In genomic region chr17:15944720-15945492, GRCh38 we compare ENCODE assay signal across 8 cellular contexts. TPM values are rescaled to one million over a fixed set of nuclear protein-coding genes. Genes with fewer than 3 reads are reported as not detected.
DNase-seq lines count a peak whose midpoint lies in the region; ATAC-seq and TF ChIP-seq lines count a peak whose summit lies in the region.

Gene ADORA2B (plus strand): TSS chr17:15945130. CDS start chr17:15945249, 119 bp downstream.

- intact Hi-C loops in activated CD4-positive, alpha-beta T cell treated with anti-CD3 and anti-CD28 coated beads for 36 hours (cut with DNase I, micrococcal nuclease): loop anchor here (1.0 to 5.0 kb wide), 5 partner anchors 14 to 472 kb away; partner anchors contain the start of genes TTC19 (in 2 of the 2), ZSWIM7 (in 2 of the 2) and TRPV2 (in 1 of the 2)

- ATAC-seq in GM19463 (IDR thresholded peaks at IDR 0.05; ENCODE audit: unreplicated experiment): peak; percentile 60
- ATAC-seq in activated CD4-positive, alpha-beta T cell treated with anti-CD3 and anti-CD28 coated beads for 36 hours: peak; percentile 80

- no peaks in the 10 kb centered on the region for H3K9me3 Mint-ChIP-seq in activated CD4-positive, alpha-beta T cell treated with anti-CD3 and anti-CD28 coated beads for 36 hours (ENCODE audit: low read depth)

- TF ChIP-seq RAD21 in liver (IDR thresholded peaks at IDR 0.05): peak in 1 of 2 donors; percentile 39

- H3K27ac ChIP-seq in duodenal mucosa (ENCODE audit: low read depth, low read length): peak within 1 kb of the TSS; percentile 10
- H3K27ac ChIP-seq in liver (ENCODE audit: low read depth in 1 of 2, low read length in 2 of 2): peak within 1 kb of the TSS in 1 of 2 donors; percentile 12

- peak within 1 kb of the TSS; percentile 52 for H3K27ac Mint-ChIP-seq in activated CD4-positive, alpha-beta T cell treated with anti-CD3 and anti-CD28 coated beads for 36 hours

- 1% methylated on average over 90 of the region's 90 CpGs for WGBS in liver

- H3K9me3 ChIP-seq in BE2C: no peaks in the 10 kb centered on the region
- H3K9me3 ChIP-seq in duodenal mucosa (ENCODE audit: control insufficient read depth in 1 of 2, low read length in 2 of 2): no peaks in the 10 kb centered on the region
- H3K9me3 ChIP-seq in liver (ENCODE audit: control insufficient read depth in 4 of 4, low read length in 3 of 4): no peaks in the 10 kb centered on the region

- H3K4me3 ChIP-seq in BE2C (ENCODE audit: low read depth, low read length) (peak within 1 kb of the TSS; percentile 53), duodenal mucosa (ENCODE audit: low read depth in 1 of 2, low read length in 2 of 2) (peak within 1 kb of the TSS; percentile 76 to 86), liver (ENCODE audit: low read depth in 1 of 3, low read length in 3 of 3) (peak within 1 kb of the TSS; percentile 49 to 67 (median 62))

- peaks cover 42% of the 10 kb centered on the region for H3K27me3 Mint-ChIP-seq in activated CD4-positive, alpha-beta T cell treated with anti-CD3 and anti-CD28 coated beads for 36 hours

- H3K36me3 ChIP-seq in BE2C (no peaks in the 10 kb centered on the region), duodenal mucosa (ENCODE audit: control insufficient read depth in 1 of 2, insufficient read depth in 2 of 2, low read length in 2 of 2) (no peaks in the 10 kb centered on the region), liver (ENCODE audit: control insufficient read depth in 4 of 4, insufficient read depth in 3 of 4, low read depth in 1 of 4, low read length in 3 of 4) (no peaks in the 10 kb centered on the region)

- CTCF ChIA-PET in activated CD4-positive, alpha-beta T cell treated with anti-CD3 and anti-CD28 coated beads for 36 hours (lab: Charles Lee): interaction anchor here (0.6 to 2.9 kb wide), 7 partner anchors 10 to 68 kb away, joined by 3 to 12 read pairs (median 3); partner anchors contain the start of genes TTC19 and ZSWIM7

- H3K4me1 ChIP-seq in BE2C: no peaks in the 10 kb centered on the region
- peaks cover 4 to 8% of the 10 kb centered on the region in 2 donors for H3K4me1 ChIP-seq in duodenal mucosa (ENCODE audit: control insufficient read depth in 1 of 2, insufficient read depth in 2 of 2, low read length in 2 of 2)
- H3K4me1 ChIP-seq in liver (ENCODE audit: control insufficient read depth in 4 of 4, insufficient read depth in 4 of 4, low read length in 3 of 4): peaks cover 8 to 16% (median 14%) of the 10 kb centered on the region in 4 donors

- DNase-seq in BE2C: peak; percentile 68
- peak; percentile 57 for DNase-seq in NCI-H1105 (lab: John Stamatoyannopoulos, UW)
- peak; percentile 77 for DNase-seq in activated CD4-positive, alpha-beta T cell treated with anti-CD3 and anti-CD28 coated beads for 36 hours
- DNase-seq in stimulated activated CD4-positive, alpha-beta T cell treated with anti-CD3 and anti-CD28 coated beads, Interleukin-4, amount 100 ng/mL, for 48 hours (ENCODE audit: low read depth in 2 of 2): peak; percentile 46
- DNase-seq in cortex of kidney (lab: John Stamatoyannopoulos, UW): no peak

- H3K9ac ChIP-seq in duodenal mucosa (ENCODE audit: low read depth in 1 of 2, low read length in 2 of 2) (peak within 1 kb of the TSS; percentile 32 to 38), liver (ENCODE audit: low read depth in 1 of 2, low read length in 2 of 2) (no peak within 1 kb of the TSS)

- TF ChIP-seq CTCF in BE2C (IDR thresholded peaks at IDR 0.05; ENCODE audit: low read depth, low read length): peak; percentile 43
- peak; percentile 31 for TF ChIP-seq CTCF in liver (IDR thresholded peaks at IDR 0.05; ENCODE audit: low read depth, low read length, missing input control)

- peak within 1 kb of the TSS; percentile 72 for H3K4me3 Mint-ChIP-seq in activated CD4-positive, alpha-beta T cell treated with anti-CD3 and anti-CD28 coated beads for 36 hours

- POLR2A ChIA-PET in activated CD4-positive, alpha-beta T cell treated with anti-CD3 and anti-CD28 coated beads for 36 hours (lab: Charles Lee): no interaction called here

- H3K4me1 Mint-ChIP-seq in activated CD4-positive, alpha-beta T cell treated with anti-CD3 and anti-CD28 coated beads for 36 hours: peaks cover 13% of the 10 kb centered on the region

- no peaks in the 10 kb centered on the region for H3K36me3 Mint-ChIP-seq in activated CD4-positive, alpha-beta T cell treated with anti-CD3 and anti-CD28 coated beads for 36 hours (ENCODE audit: low read depth)

- H3K27me3 ChIP-seq in BE2C: no peaks in the 10 kb centered on the region; the same call in 1 of the 2 replicates
- H3K27me3 ChIP-seq in duodenal mucosa (ENCODE audit: control insufficient read depth in 1 of 2, insufficient read depth in 2 of 2, low read length in 2 of 2): peaks cover 20 to 22% of the 10 kb centered on the region in 2 donors
- no peaks in the 10 kb centered on the region for H3K27me3 ChIP-seq in liver (ENCODE audit: control insufficient read depth in 4 of 4, insufficient read depth in 4 of 4, low read length in 3 of 4)

TF ChIP-seq in liver, 16 proteins besides CTCF, POLR2A, EP300 and RAD21:
- TF ChIP-seq NR2F2 (IDR thresholded peaks at IDR 0.05) (no peak), REST (IDR thresholded peaks at IDR 0.05) (no peak), HNF4A (conservative IDR thresholded peaks at IDR 0.05) (no peak), JUND (IDR thresholded peaks at IDR 0.05) (no peak), GABPA (IDR thresholded peaks at IDR 0.05 in 1 of 2, conservative IDR thresholded peaks at IDR 0.05 in 1 of 2) (no peak), EGR1 (IDR thresholded peaks at IDR 0.05; ENCODE audit: low read depth in 2 of 2) (no peak)

RNA-seq across cellular contexts. Expression of gene ADORA2B, which starts in this region (rescaled TPM):
- polyA plus RNA-seq in BE2C (2012; ENCODE audit: insufficient read depth, insufficient read length, low read depth): 1.2 TPM
- total RNA-seq in activated CD4-positive, alpha-beta T cell treated with anti-CD3 and anti-CD28 coated beads for 36 hours: 1 to 10 TPM; 1.9 to 2.2 TPM
- total RNA-seq in liver: 1 to 10 TPM in 1 of 2 donors, under 1 TPM in 1; 0.25 to 3.3 TPM
- under 1 TPM; 0.24 to 0.31 TPM for polyA plus RNA-seq in liver

Comparison
In these comparisons a context has a peak if more than half of its experiments do, and no peak if none do; other contexts are left out.
1. H3K9ac ChIP-seq: peak in duodenal mucosa (2 of 2); none in liver (0 of 2).
2. Peak in every context shown above with its lines, with median percentiles within 50 percentile points of each other: H3K4me3 ChIP-seq.